ENCODE assay signal across 8 cellular contexts in genomic region chr16:1428511-1428910, GRCh38. TPM values are rescaled to one million over a fixed set of nuclear protein-coding genes. Genes with fewer than 3 reads are reported as not detected.
DNase-seq lines count a peak whose midpoint lies in the region; ATAC-seq and TF ChIP-seq lines count a peak whose summit lies in the region.

No MANE protein-coding gene starts in this region.

- 40% methylated on average over 2 of the region's 21 CpGs; no CpG with 5 or more reads in 1 of the 2 donors for WGBS in esophagus squamous epithelium, 2 donors

- no peak overlapping the region for H3K4me2 ChIP-seq in Karpas-422 (ENCODE audit: low read depth, low read length, poor library complexity, severe bottlenecking)

- in situ Hi-C loops in G401 (cut with HindIII; ENCODE audit: low sequenced_read_pairs), result no loop called here

- H3K36me3 ChIP-seq in Karpas-422 (ENCODE audit: insufficient read depth, low read length) (no peaks in the 10 kb centered on the region), esophagus squamous epithelium (no peaks in the 10 kb centered on the region)

- H3K4me3 ChIP-seq in Karpas-422 (ENCODE audit: low read length) (no peak overlapping the region), esophagus squamous epithelium (no peak overlapping the region)

- H3K9me3 ChIP-seq in Karpas-422 (ENCODE audit: low read length) (no peaks in the 10 kb centered on the region), esophagus squamous epithelium (no peaks in the 10 kb centered on the region)

- H3K4me1 ChIP-seq in Karpas-422 (ENCODE audit: low read length) (0 out of 2 replicates have a peak, but pooled peaks cover 2% of the 10 kb centered on the region), esophagus squamous epithelium (peaks cover 0 to 8% (median 0%) of the 10 kb centered on the region in 3 donors)

- no peaks in the 10 kb centered on the region for H4K20me1 ChIP-seq in Karpas-422 (ENCODE audit: insufficient read depth, low read depth, low read length)

- intact Hi-C loops in esophagus squamous epithelium (cut with DNase I), result no loop called here

- no peak overlapping the region for H2AFZ ChIP-seq in Karpas-422 (ENCODE audit: low read length)

- TF ChIP-seq CTCF in esophagus squamous epithelium (IDR thresholded peaks at IDR 0.05), result peak in 3 of 6 experiments; percentile 7 to 43 (median 14)

- peak; percentile 18 for ATAC-seq in left lobe of liver

- no peaks in the 10 kb centered on the region for H3K27me3 ChIP-seq in Karpas-422 (ENCODE audit: low read length)
- peaks cover 0 to 52% (median 0%) of the 10 kb centered on the region in 4 donors for H3K27me3 ChIP-seq in esophagus squamous epithelium

- no peaks in the 10 kb centered on the region for H3K9me2 ChIP-seq in Karpas-422 (replicated peaks; ENCODE audit: insufficient read depth, low read length)

- TF ChIP-seq POLR2A in esophagus squamous epithelium (IDR thresholded peaks at IDR 0.05), result no peak

- DNase-seq in AG20443 (ENCODE audit: low spot score), result peak; percentile 79
- DNase-seq in Karpas-422, result peak; percentile 74
- peak; percentile 25 for DNase-seq in activated T-helper 9 cell treated with anti-CD3 and anti-CD28 coated beads, Interleukin-2, amount 50 U/mL, for 16 hours (ENCODE audit: low read depth)
- DNase-seq in left lobe of liver (ENCODE audit: low spot score), result no peak
- DNase-seq in NCI-H1694 treated with DMSO at 0.1 percent for 48 hours (lab: John Stamatoyannopoulos, UW), result no peak
- no peak for DNase-seq in T1000 (lab: John Stamatoyannopoulos, UW)
- DNase-seq in esophagus squamous epithelium (lab: John Stamatoyannopoulos, UW), result no peak
- no peak for DNase-seq in G401 (ENCODE audit: low spot score)

- H3K27ac ChIP-seq in Karpas-422 (ENCODE audit: low read length) (no peak overlapping the region), esophagus squamous epithelium (no peak overlapping the region)

- no peaks in the 10 kb centered on the region for H3K79me2 ChIP-seq in Karpas-422 (ENCODE audit: low read length)

- no peak overlapping the region for H3K9ac ChIP-seq in Karpas-422 (ENCODE audit: low read length)

RNA-seq across cellular contexts. Expression of gene PERCC1, which starts 2.4 kb away (rescaled TPM):
- total RNA-seq in Karpas-422 (2014; rRNA removed; shearing (Covaris generic); ENCODE audit: low replicate concordance), result not detected in 2 replicates
- total RNA-seq in left lobe of liver (not detected), esophagus squamous epithelium (not detected)
- total RNA-seq in G401 (2014; rRNA removed; shearing (Covaris generic)), result not detected in 2 replicates

RNA-seq across cellular contexts. Expression of gene UQCC4, which starts 8.0 kb away (rescaled TPM):
- 19.0 and 22.2 TPM in 2 replicates for total RNA-seq in Karpas-422 (2014; rRNA removed; shearing (Covaris generic); ENCODE audit: low replicate concordance)
- total RNA-seq in left lobe of liver (6.1 TPM), esophagus squamous epithelium (10 to 100 TPM; 14.7 to 22.6 (median 19.7) TPM)
- 40.5 and 46.6 TPM in 2 replicates for total RNA-seq in G401 (2014; rRNA removed; shearing (Covaris generic))

RNA-seq across cellular contexts. Expression of gene UNKL, which starts 14.0 kb away (rescaled TPM):
- 9.8 and 20.8 TPM in 2 replicates for total RNA-seq in Karpas-422 (2014; rRNA removed; shearing (Covaris generic); ENCODE audit: low replicate concordance)
- total RNA-seq in left lobe of liver, result 14.1 TPM
- 10 to 100 TPM in 2 of 4 donors, 1 to 10 TPM in 2; 5.9 to 17.2 (median 10.6) TPM for total RNA-seq in esophagus squamous epithelium
- total RNA-seq in G401 (2014; rRNA removed; shearing (Covaris generic)), result 8.2 and 11.1 TPM in 2 replicates

RNA-seq across cellular contexts. Expression of gene CCDC154, which starts 15.8 kb away (rescaled TPM):
- 0.11 TPM in 1 of 2 replicates, not detected in the other for total RNA-seq in Karpas-422 (2014; rRNA removed; shearing (Covaris generic); ENCODE audit: low replicate concordance)
- total RNA-seq in left lobe of liver (1.4 TPM), esophagus squamous epithelium (under 1 TPM in 1 of 4 donors, not detected in 3; 0.95 TPM)
- total RNA-seq in G401 (2014; rRNA removed; shearing (Covaris generic)), result 0.75 TPM in 1 of 2 replicates, not detected in the other

RNA-seq across cellular contexts. Expression of gene CLCN7, which starts 46.3 kb away (rescaled TPM):
- total RNA-seq in Karpas-422 (2014; rRNA removed; shearing (Covaris generic); ENCODE audit: low replicate concordance), result 8.9 and 29.2 TPM in 2 replicates
- total RNA-seq in left lobe of liver, result 51.9 TPM
- 10 to 100 TPM; 21.5 to 41.2 (median 33.6) TPM for total RNA-seq in esophagus squamous epithelium
- total RNA-seq in G401 (2014; rRNA removed; shearing (Covaris generic)), result 195 and 203 TPM in 2 replicates

Comparison
In these comparisons a context has a peak if more than half of its experiments do, and no peak if none do; other contexts are left out.
1. DNase-seq: peak in AG20443 (single experiment), Karpas-422 (single experiment) and activated T-helper 9 cell treated with anti-CD3 and anti-CD28 coated beads, Interleukin-2, amount 50 U/mL, for 16 hours (single experiment); none in left lobe of liver (single experiment), NCI-H1694 treated with DMSO at 0.1 percent for 48 hours (single experiment), T1000 (single experiment), esophagus squamous epithelium (single experiment) and G401 (single experiment).